16 cellular contexts compared by ENCODE assay signal in genomic region chr17:59327891-59328290, GRCh38. TPM values are rescaled to one million over a fixed set of nuclear protein-coding genes. Genes with fewer than 3 reads are reported as not detected.
DNase-seq lines count a peak whose midpoint lies in the region; FAIRE-seq and TF ChIP-seq lines count a peak whose summit lies in the region.
"Had no signal": no experiment of that assay in that cellular context is flagged by ENCODE, and none has a peak within 500 bp of the region (broad histone marks: within the 10 kb centered on the region; RNA-seq: fewer than 3 reads in every experiment).

No MANE protein-coding gene starts in this region.

- H3K4me1 Mint-ChIP-seq in CD8-positive, alpha-beta memory T cell: peaks cover 28 to 49% (median 41%) of the 10 kb centered on the region in 3 donors
- H3K4me1 Mint-ChIP-seq in astrocyte (ENCODE audit: low read depth, unreplicated experiment): peaks cover 29% of the 10 kb centered on the region

- TF ChIP-seq POLR2A in uterus (IDR thresholded peaks at IDR 0.05) (no peak), lower leg skin (IDR thresholded peaks at IDR 0.05) (no peak)

- H3K36me3 ChIP-seq in ACC112 (ENCODE audit: insufficient read depth, low read length): no peaks in the 10 kb centered on the region
- no peaks in the 10 kb centered on the region for H3K36me3 ChIP-seq in CD8-positive, alpha-beta memory T cell (ENCODE audit: insufficient read depth, low read length)
- no peaks in the 10 kb centered on the region for H3K36me3 ChIP-seq in astrocyte (ENCODE audit: insufficient read depth, low read length)
- no peaks in the 10 kb centered on the region for H3K36me3 ChIP-seq in parathyroid adenoma (ENCODE audit: control insufficient read depth, insufficient read depth, low read length)
- H3K36me3 ChIP-seq in uterus: no peaks in the 10 kb centered on the region
- H3K36me3 ChIP-seq: brain microvascular endothelial cell, HAP-1 had no signal

- H3K27me3 ChIP-seq in ACC112 (ENCODE audit: insufficient read depth, low read length): no peaks in the 10 kb centered on the region
- no peaks in the 10 kb centered on the region for H3K27me3 ChIP-seq in CD8-positive, alpha-beta memory T cell (ENCODE audit: insufficient read depth, low read length, poor library complexity, severe bottlenecking)
- peaks cover 2% of the 10 kb centered on the region for H3K27me3 ChIP-seq in astrocyte (ENCODE audit: insufficient read depth, low read length)
- no peaks in the 10 kb centered on the region for H3K27me3 ChIP-seq in parathyroid adenoma (ENCODE audit: control insufficient read depth, insufficient read depth, low read length)
- no peaks in the 10 kb centered on the region for H3K27me3 ChIP-seq in uterus
- H3K27me3 ChIP-seq: brain microvascular endothelial cell had no signal

- no peaks in the 10 kb centered on the region for H3K9me3 ChIP-seq in CD8-positive, alpha-beta memory T cell (ENCODE audit: low read length)
- H3K9me3 ChIP-seq in astrocyte (ENCODE audit: insufficient read depth, low read depth, low read length): no peaks in the 10 kb centered on the region
- no peaks in the 10 kb centered on the region for H3K9me3 ChIP-seq in parathyroid adenoma (ENCODE audit: control insufficient read depth, low read length)
- no peaks in the 10 kb centered on the region for H3K9me3 ChIP-seq in uterus
- H3K9me3 ChIP-seq: HAP-1 had no signal

- CTCF ChIA-PET in CD8-positive, alpha-beta memory T cell (lab: Charles Lee): interaction anchor here (1.4 to 7.9 kb wide), 3 partner anchors 16 to 112 kb away, joined by 4 to 137 read pairs (median 6); no protein-coding TSS in a partner anchor

- no peak for TF ChIP-seq CTCF in astrocyte (IDR thresholded peaks at IDR 0.05; ENCODE audit: insufficient read depth, low read depth, low read length)
- TF ChIP-seq CTCF in parathyroid adenoma (IDR thresholded peaks at IDR 0.05): no peak
- no peak for TF ChIP-seq CTCF in uterus (IDR thresholded peaks at IDR 0.05)
- no peak for TF ChIP-seq CTCF in lower leg skin (IDR thresholded peaks at IDR 0.05)

- FAIRE-seq in astrocyte (lab: Jason Lieb, UNC): no peak

- H3K27ac Mint-ChIP-seq in CD8-positive, alpha-beta memory T cell: peak overlapping the region in 7 of 8 donors; percentile 41 to 92 (median 86)
- H3K27ac Mint-ChIP-seq in astrocyte (ENCODE audit: unreplicated experiment): peak overlapping the region; percentile 42

- 96 to 97% methylated on average over 1 of the region's 1 CpG for WGBS in lower leg skin, 2 donors

- intact Hi-C loops in uterus (cut with DNase I; ENCODE audit: low total_unique reads) (no loop called here), lower leg skin (cut with DNase I; ENCODE audit: low total_unique reads) (no loop called here)

- H3K4me2 ChIP-seq in astrocyte (ENCODE audit: low read length) (peak overlapping the region; percentile 11), parathyroid adenoma (ENCODE audit: low read length) (peak overlapping the region; percentile 60)

- no peaks in the 10 kb centered on the region for H3K9me3 Mint-ChIP-seq in CD8-positive, alpha-beta memory T cell
- H3K9me3 Mint-ChIP-seq in astrocyte (ENCODE audit: unreplicated experiment): no peaks in the 10 kb centered on the region
- H3K9me3 Mint-ChIP-seq: CD14-positive monocyte had no signal

- peaks cover 5% of the 10 kb centered on the region for H4K20me1 ChIP-seq in astrocyte (ENCODE audit: insufficient read depth, low read length)

- DNase-seq in CD8-positive, alpha-beta memory T cell: peak in 1 of 5 donors; percentile 59
- DNase-seq in astrocyte (ENCODE audit: low read depth): no peak
- DNase-seq in HK-2 (ENCODE audit: unreplicated experiment): no peak
- no peak for DNase-seq in uterus
- DNase-seq in lower leg skin (ENCODE audit: low spot score in 2 of 2): no peak
- DNase-seq: activated CD4-positive, CD25-positive, alpha-beta regulatory T cell; activated T-cell treated with anti-CD3 and anti-CD28 coated beads, Interleukin-2, amount 50 U/mL, for 48 hours; brain microvascular endothelial cell; foreskin melanocyte; NCI-H2081 treated with DMSO at 0.1 percent for 48 hours; posterior cingulate gyrus; SIG-M5 had no signal

- H3K9ac ChIP-seq in astrocyte (ENCODE audit: low read length) (no peak overlapping the region), parathyroid adenoma (no peak overlapping the region)

- POLR2A ChIA-PET in CD8-positive, alpha-beta memory T cell (lab: Charles Lee): interaction anchor here (0.7 kb wide), 3 partner anchors 34 to 703 kb away, joined by 4 to 14 read pairs (median 5); no protein-coding TSS in a partner anchor

- peaks cover 0 to 5% (median 0%) of the 10 kb centered on the region in 3 donors for H3K36me3 Mint-ChIP-seq in CD8-positive, alpha-beta memory T cell
- H3K36me3 Mint-ChIP-seq in astrocyte (ENCODE audit: low read depth, unreplicated experiment): no peaks in the 10 kb centered on the region
- H3K36me3 Mint-ChIP-seq: CD14-positive monocyte had no signal

- H3K79me2 ChIP-seq in ACC112 (ENCODE audit: control insufficient read depth, insufficient read depth, low read length, unreplicated experiment): peaks cover 4% of the 10 kb centered on the region
- no peaks in the 10 kb centered on the region for H3K79me2 ChIP-seq in astrocyte (ENCODE audit: insufficient read depth, low read length)
- H3K79me2 ChIP-seq in parathyroid adenoma: peaks cover 8% of the 10 kb centered on the region

- H3K27ac ChIP-seq in ACC112 (ENCODE audit: low read depth, low read length): peak overlapping the region; percentile 22
- no peak overlapping the region for H3K27ac ChIP-seq in CD8-positive, alpha-beta memory T cell (ENCODE audit: low read depth, low read length)
- no peak overlapping the region for H3K27ac ChIP-seq in astrocyte (ENCODE audit: low read depth, low read length)
- H3K27ac ChIP-seq in parathyroid adenoma: peak overlapping the region; percentile 96
- H3K27ac ChIP-seq in uterus: no peak overlapping the region
- H3K27ac ChIP-seq: brain microvascular endothelial cell had no signal

- H3K4me3 Mint-ChIP-seq in CD8-positive, alpha-beta memory T cell: peak overlapping the region in 5 of 7 donors; percentile 21 to 76 (median 46)
- peak overlapping the region; percentile 34 for H3K4me3 Mint-ChIP-seq in astrocyte (ENCODE audit: unreplicated experiment)
- H3K4me3 Mint-ChIP-seq: CD14-positive monocyte had no signal

- no peaks in the 10 kb centered on the region for H3K27me3 Mint-ChIP-seq in CD8-positive, alpha-beta memory T cell
- no peaks in the 10 kb centered on the region for H3K27me3 Mint-ChIP-seq in astrocyte (ENCODE audit: low read depth, unreplicated experiment)

- H2AFZ ChIP-seq in ACC112 (ENCODE audit: low read length, unreplicated experiment) (peak overlapping the region; percentile 5), astrocyte (ENCODE audit: low read depth, low read length) (no peak overlapping the region), parathyroid adenoma (no peak overlapping the region)

- H3K4me3 ChIP-seq in ACC112 (ENCODE audit: low read depth, low read length) (no peak overlapping the region), astrocyte (ENCODE audit: insufficient read depth, low read depth, low read length) (no peak overlapping the region), parathyroid adenoma (ENCODE audit: low read depth, low read length) (peak overlapping the region; percentile 22), uterus (no peak overlapping the region), lower leg skin (ENCODE audit: low read depth, poor library complexity, severe bottlenecking) (no peak overlapping the region)
- H3K4me3 ChIP-seq in CD8-positive, alpha-beta memory T cell (ENCODE audit: low read length): no peak overlapping the region
- H3K4me3 ChIP-seq: HAP-1 had no signal

- H3K4me1 ChIP-seq in ACC112 (ENCODE audit: control insufficient read depth, insufficient read depth, low read length, unreplicated experiment) (peaks cover 37% of the 10 kb centered on the region), astrocyte (ENCODE audit: insufficient read depth, low read length) (peaks cover 17% of the 10 kb centered on the region), parathyroid adenoma (peaks cover 40% of the 10 kb centered on the region), uterus (peaks cover 5% of the 10 kb centered on the region in 2 donors)
- peaks cover 48% of the 10 kb centered on the region for H3K4me1 ChIP-seq in CD8-positive, alpha-beta memory T cell (ENCODE audit: insufficient read depth, low read length)

RNA-seq across cellular contexts. Expression of gene YPEL2, which starts 3.6 kb away (rescaled TPM):
- total RNA-seq in CD8-positive, alpha-beta memory T cell: 1 to 10 TPM; 6.7 to 7.6 TPM
- 21.0 TPM for polyA plus RNA-seq in CD8-positive, alpha-beta memory T cell
- total RNA-seq in astrocyte (36.2 and 41.1 TPM in 2 replicates), uterus (10 to 100 TPM; 21.2 to 91.7 (median 25.0) TPM), lower leg skin (10 to 100 TPM; 20.6 to 33.1 (median 26.9) TPM)

Comparison
In these comparisons a context has a peak if more than half of its experiments do, and no peak if none do; other contexts are left out.
1. H3K27ac ChIP-seq: peak in ACC112 (single experiment) and parathyroid adenoma (single experiment); none in CD8-positive, alpha-beta memory T cell (single experiment), astrocyte (single experiment) and uterus (0 of 2).